18 cellular contexts compared by ENCODE assay signal in the genomic region with DNA sequence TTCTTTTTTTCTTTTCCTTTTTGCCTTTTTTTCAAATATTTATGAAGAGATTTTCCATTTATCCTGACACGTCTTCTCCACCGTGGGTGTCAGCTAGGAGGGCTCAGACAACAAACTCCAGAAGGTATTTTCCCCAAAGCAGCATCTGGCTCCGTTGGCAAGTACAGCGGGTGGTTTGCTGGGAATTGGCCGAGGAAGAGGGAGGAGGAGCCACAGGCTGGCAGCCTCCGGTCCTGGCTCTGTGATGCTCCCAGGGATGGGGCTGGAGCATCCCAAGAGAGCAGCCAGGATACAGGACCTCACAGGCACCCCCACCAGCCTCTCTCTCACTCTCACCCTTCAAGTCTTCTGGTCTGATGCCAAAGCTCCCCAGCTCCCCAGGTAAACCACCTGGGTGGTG. TPM values are rescaled to one million over a fixed set of nuclear protein-coding genes. Genes with fewer than 3 reads are reported as not detected.
DNase-seq lines count a peak whose midpoint lies in the region; ATAC-seq, FAIRE-seq and TF ChIP-seq lines count a peak whose summit lies in the region.
"Had no signal": no experiment of that assay in that cellular context is flagged by ENCODE, and none has a peak within 500 bp of the region (broad histone marks: within the 10 kb centered on the region; RNA-seq: fewer than 3 reads in every experiment).

No MANE protein-coding gene starts in this region.

- H3K9ac ChIP-seq in SK-N-SH = no peak overlapping the region

- CTCF ChIA-PET in A549 (lab: Yijun Ruan, JAX) (interaction anchor here (1.0 to 1.4 kb wide), 2 partner anchors 10 to 17 kb away, joined by 3 to 4 read pairs; no protein-coding TSS in a partner anchor), SK-N-SH (lab: Yijun Ruan, JAX) (interaction anchor here (0.8 to 3.5 kb wide), 13 partner anchors 8 to 226 kb away, joined by 3 to 16 read pairs (median 4); no protein-coding TSS in a partner anchor)

- FAIRE-seq in A549 (lab: Jason Lieb, UNC) = no peak
- FAIRE-seq: G401.6, GM12891, TTC549 had no signal

- TF ChIP-seq POLR2A in A549 (IDR thresholded peaks at IDR 0.05; ENCODE audit: low read length) = no peak

- DNase-seq in A549 (ENCODE audit: low read depth in 1 of 2, low spot score in 1 of 2) (no peak), NCI-H1092 treated with DMSO at 0.1 percent for 48 hours (lab: John Stamatoyannopoulos, UW) (peak; percentile 32), SK-N-SH (peak; percentile 90), medulla oblongata (ENCODE audit: extremely low spot score) (peak; percentile 50), MV-4-11 (lab: John Stamatoyannopoulos, UW) (no peak), foreskin fibroblast (no peak)
- DNase-seq: activated CD4-positive, alpha-beta T cell treated with anti-CD3 and anti-CD28 coated beads for 48 hours; activated naive CD4-positive, alpha-beta T cell treated with anti-CD3 and anti-CD28 coated beads for 36 hours; cortex of kidney; Karpas-422; natural killer cell; NCI-H1436 treated with DMSO at 0.1 percent for 48 hours; NCI-H510A treated with DMSO at 0.1 percent for 48 hours had no signal

- ATAC-seq in A549 (no peak), HG03139 (IDR thresholded peaks at IDR 0.05; ENCODE audit: unreplicated experiment) (no peak), GM19328 (IDR thresholded peaks at IDR 0.05; ENCODE audit: unreplicated experiment) (no peak)
- ATAC-seq: natural killer cell had no signal

- 88% methylated on average over 5 of the region's 6 CpGs for WGBS in A549 (ENCODE audit: missing lambda C conversion rate)
- WGBS in SK-N-SH (ENCODE audit: low lambda C conversion rate) = 48% methylated on average over 6 of the region's 6 CpGs

- H3K4me3 ChIP-seq in A549 (no peak overlapping the region), SK-N-SH (ENCODE audit: low read depth in 2 of 2, low read length in 1 of 2) (no peak overlapping the region), foreskin fibroblast (ENCODE audit: low read depth in 1 of 2, low read length in 2 of 2) (no peak overlapping the region)

- no peaks in the 10 kb centered on the region for H3K27me3 ChIP-seq in SK-N-SH (ENCODE audit: insufficient read depth)

- no peaks in the 10 kb centered on the region for H3K36me3 ChIP-seq in SK-N-SH (replicated peaks in 1 of 2; ENCODE audit: control insufficient read depth in 1 of 2, insufficient read depth in 2 of 2, low read length in 1 of 2)

- H4K20me1 ChIP-seq in SK-N-SH (ENCODE audit: insufficient read depth) = no peaks in the 10 kb centered on the region

- peak overlapping the region; percentile 25; the same call in 1 of the 2 replicates for H2AFZ ChIP-seq in SK-N-SH (ENCODE audit: low read depth)

- H3K9me2 ChIP-seq in SK-N-SH = no peaks in the 10 kb centered on the region

- POLR2A ChIA-PET in A549 (lab: Yijun Ruan, JAX) = no interaction called here
- POLR2A ChIA-PET in SK-N-SH (lab: Yijun Ruan, JAX) = interaction anchor here (0.6 to 4.4 kb wide), 4 partner anchors 9 to 506 kb away, joined by 3 to 41 read pairs (median 4); a partner anchor contains a TSS

- no peaks in the 10 kb centered on the region for H3K79me2 ChIP-seq in SK-N-SH (ENCODE audit: insufficient read depth)

- peaks cover 33% of the 10 kb centered on the region for H3K4me1 ChIP-seq in A549
- peaks cover 16 to 54% of the 10 kb centered on the region in 2 experiments for H3K4me1 ChIP-seq in SK-N-SH (ENCODE audit: control insufficient read depth in 1 of 2, insufficient read depth in 2 of 2, low read depth in 1 of 2, low read length in 1 of 2)

- H3K4me2 ChIP-seq in A549 = peak overlapping the region; percentile 64; the same call in 1 of the 3 replicates
- H3K4me2 ChIP-seq in SK-N-SH = no peak overlapping the region

- H3F3A ChIP-seq in SK-N-SH (replicated peaks; ENCODE audit: insufficient read depth) = peaks cover 29% of the 10 kb centered on the region

- H3K27ac ChIP-seq in A549 (peak overlapping the region; percentile 81 to 89), SK-N-SH (ENCODE audit: low read depth in 2 of 2, low read length in 1 of 2) (peak overlapping the region; percentile 85 to 96; a peak in 3 of 4 replicates)

- H3K9me3 ChIP-seq in A549 (peaks cover 14% of the 10 kb centered on the region; the same call in 1 of the 3 replicates), SK-N-SH (no peaks in the 10 kb centered on the region)

- TF ChIP-seq RAD21 in A549 (conservative IDR thresholded peaks at IDR 0.05 in 1 of 2, IDR thresholded peaks at IDR 0.05 in 1 of 2) (no peak), SK-N-SH (IDR thresholded peaks at IDR 0.05; ENCODE audit: low read length) (peak; percentile 29; the same call in 1 of the 2 replicates)

- TF ChIP-seq EP300 in A549 (IDR thresholded peaks at IDR 0.05) (no peak), SK-N-SH (IDR thresholded peaks at IDR 0.05; ENCODE audit: borderline replicate concordance in 1 of 2, low read depth in 1 of 2, low read length in 1 of 2) (no peak)

- TF ChIP-seq CTCF in A549 (IDR thresholded peaks at IDR 0.05) (no peak), SK-N-SH (IDR thresholded peaks at IDR 0.05) (no peak), foreskin fibroblast (IDR thresholded peaks at IDR 0.05; ENCODE audit: low read depth, low read length) (no peak)

TF ChIP-seq in A549, 52 proteins besides CTCF, POLR2A, EP300 and RAD21 (continues in another document):
- no peak for TF ChIP-seq ZFP36 (IDR thresholded peaks at IDR 0.05; ENCODE audit: borderline replicate concordance, partially characterized antibody)
- TF ChIP-seq RFX5 (IDR thresholded peaks at IDR 0.05) = no peak
- no peak for TF ChIP-seq HOXB13 (CRISPR knock-in tag; IDR thresholded peaks at IDR 0.05; ENCODE audit: low read depth)
- no peak for TF ChIP-seq CBX2 (IDR thresholded peaks at IDR 0.05; ENCODE audit: borderline replicate concordance, low read depth)
- TF ChIP-seq, protein P1, sequence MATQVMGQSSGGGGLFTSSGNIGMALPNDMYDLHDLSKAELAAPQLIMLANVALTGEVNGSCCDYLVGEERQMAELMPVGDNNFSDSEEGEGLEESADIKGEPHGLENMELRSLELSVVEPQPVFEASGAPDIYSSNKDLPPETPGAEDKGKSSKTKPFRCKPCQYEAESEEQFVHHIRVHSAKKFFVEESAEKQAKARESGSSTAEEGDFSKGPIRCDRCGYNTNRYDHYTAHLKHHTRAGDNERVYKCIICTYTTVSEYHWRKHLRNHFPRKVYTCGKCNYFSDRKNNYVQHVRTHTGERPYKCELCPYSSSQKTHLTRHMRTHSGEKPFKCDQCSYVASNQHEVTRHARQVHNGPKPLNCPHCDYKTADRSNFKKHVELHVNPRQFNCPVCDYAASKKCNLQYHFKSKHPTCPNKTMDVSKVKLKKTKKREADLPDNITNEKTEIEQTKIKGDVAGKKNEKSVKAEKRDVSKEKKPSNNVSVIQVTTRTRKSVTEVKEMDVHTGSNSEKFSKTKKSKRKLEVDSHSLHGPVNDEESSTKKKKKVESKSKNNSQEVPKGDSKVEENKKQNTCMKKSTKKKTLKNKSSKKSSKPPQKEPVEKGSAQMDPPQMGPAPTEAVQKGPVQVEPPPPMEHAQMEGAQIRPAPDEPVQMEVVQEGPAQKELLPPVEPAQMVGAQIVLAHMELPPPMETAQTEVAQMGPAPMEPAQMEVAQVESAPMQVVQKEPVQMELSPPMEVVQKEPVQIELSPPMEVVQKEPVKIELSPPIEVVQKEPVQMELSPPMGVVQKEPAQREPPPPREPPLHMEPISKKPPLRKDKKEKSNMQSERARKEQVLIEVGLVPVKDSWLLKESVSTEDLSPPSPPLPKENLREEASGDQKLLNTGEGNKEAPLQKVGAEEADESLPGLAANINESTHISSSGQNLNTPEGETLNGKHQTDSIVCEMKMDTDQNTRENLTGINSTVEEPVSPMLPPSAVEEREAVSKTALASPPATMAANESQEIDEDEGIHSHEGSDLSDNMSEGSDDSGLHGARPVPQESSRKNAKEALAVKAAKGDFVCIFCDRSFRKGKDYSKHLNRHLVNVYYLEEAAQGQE (IDR thresholded peaks at IDR 0.05) = no peak
- TF ChIP-seq HDAC2 (IDR thresholded peaks at IDR 0.05) = no peak

TF ChIP-seq in SK-N-SH, 30 proteins besides CTCF, POLR2A, EP300 and RAD21:
- TF ChIP-seq TCF12 (IDR thresholded peaks at IDR 0.05) (no peak), RCOR1 (IDR thresholded peaks at IDR 0.05; ENCODE audit: low read length) (peak; percentile 19; the same call in 1 of the 2 replicates), POLR2AphosphoS5 (IDR thresholded peaks at IDR 0.05; ENCODE audit: low read depth, low read length) (0 out of 2 replicates have a peak, but pooled peaks have one; percentile 4), FOXJ3 (CRISPR knock-in tag; IDR thresholded peaks at IDR 0.05) (no peak), JUND (IDR thresholded peaks at IDR 0.05) (no peak)

RNA-seq across cellular contexts. Expression of a gene that starts 10.8 kb away (rescaled TPM):
- polyA plus RNA-seq in A549 (2011; rRNA removed) (6.2 and 6.9 TPM in 2 replicates), A549 (2017; fragmentation: RNase III; extraction: RNeasy Plus Mini Kit Qiagen cat#74134 plus additional on column Dnase treatment) (9.8 to 10.4 TPM (median 10.2 TPM) in 3 replicates), SK-N-SH (2012; rRNA removed) (12.4 and 13.2 TPM in 2 replicates)
- 12.9 and 18.2 TPM in 2 replicates for polyA plus RNA-seq in A549 (2012; cell fraction: cytosol; rRNA removed)
- 13.3 and 13.6 TPM in 2 replicates for polyA plus RNA-seq in A549 (2012; cell fraction: nucleus; rRNA removed)
- polyA minus RNA-seq in A549 (2011; rRNA and poly(A)+ RNA removed) = 4.2 and 5.7 TPM in 2 replicates
- 9.9 and 16.7 TPM in 2 replicates for polyA plus RNA-seq in SK-N-SH (2012; cell fraction: cytosol; rRNA removed)
- 7.9 and 9.8 TPM in 2 replicates for polyA plus RNA-seq in SK-N-SH (2012; cell fraction: nucleus; rRNA removed)

Comparison
In these comparisons a context has a peak if more than half of its experiments do, and no peak if none do; other contexts are left out.
1. DNase-seq: peak in NCI-H1092 treated with DMSO at 0.1 percent for 48 hours (single experiment), SK-N-SH (single experiment) and medulla oblongata (single experiment); none in A549 (0 of 2), MV-4-11 (single experiment) and foreskin fibroblast (0 of 2).